8 cellular contexts compared by ENCODE assay signal in the genomic region with DNA sequence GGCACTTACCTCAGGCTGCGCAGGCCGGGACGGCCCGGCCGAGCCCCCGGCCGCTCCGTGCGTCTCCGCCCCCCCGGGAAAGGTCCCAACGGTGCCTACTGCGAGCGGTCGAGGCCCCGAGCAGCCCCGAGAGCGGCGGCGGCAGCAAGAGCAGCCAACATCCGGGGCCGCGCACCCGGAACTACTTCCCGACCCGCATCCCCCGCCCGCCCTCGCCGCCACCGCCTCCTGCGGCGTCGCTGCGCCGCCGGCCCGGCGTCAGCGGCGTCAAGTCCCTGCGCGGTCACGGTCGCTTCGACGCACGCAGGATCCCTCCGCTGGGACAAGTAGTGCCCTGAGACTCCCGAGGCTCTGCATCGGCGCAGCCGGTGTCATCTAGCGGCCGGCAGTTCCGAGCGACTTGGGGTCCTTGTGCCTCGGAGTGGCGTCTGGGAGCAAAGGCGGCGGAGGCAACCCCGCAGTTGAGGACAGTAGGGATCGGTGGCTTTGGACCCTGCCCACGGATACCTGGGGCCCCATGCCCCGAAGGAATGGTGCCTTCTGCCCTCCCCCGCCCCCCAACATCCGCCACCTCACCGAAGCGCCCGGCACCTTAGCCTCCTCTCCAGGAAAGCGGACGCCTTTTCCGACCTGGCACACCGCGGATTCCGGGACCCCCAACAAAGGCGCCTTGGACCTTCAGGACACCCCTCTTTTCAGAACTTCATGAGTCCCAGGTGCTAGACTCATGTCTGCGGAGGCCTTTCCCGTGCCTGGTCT. TPM values are rescaled to one million over a fixed set of nuclear protein-coding genes. Genes with fewer than 3 reads are reported as not detected.
DNase-seq lines count a peak whose midpoint lies in the region; ATAC-seq and TF ChIP-seq lines count a peak whose summit lies in the region.

Gene FOXJ3 (minus strand): TSS at position 186 of the 759 bp plus-strand sequence. CDS start 24,142 bp downstream, outside the sequence.

- no peaks in the 10 kb centered on the region for H3K27me3 Mint-ChIP-seq in activated T-cell treated with anti-CD3 and anti-CD28 coated beads, Interleukin-2, amount 50 U/mL, for 24 hours

- H3K9me2 ChIP-seq in PC-3 (replicated peaks; ENCODE audit: low read length): no peaks in the 10 kb centered on the region

- H3F3A ChIP-seq in PC-3 (ENCODE audit: low read length, unreplicated experiment): no peaks in the 10 kb centered on the region

- ATAC-seq in GM21529 (IDR thresholded peaks at IDR 0.05; ENCODE audit: unreplicated experiment): peak; percentile 68
- peak; percentile 67 for ATAC-seq in PC-3
- ATAC-seq in esophagus mucosa: peak; percentile 94

- peak within 1 kb of the TSS; percentile 93 for H3K9ac ChIP-seq in PC-3 (ENCODE audit: low read length)
- peak within 1 kb of the TSS; percentile 82 for H3K9ac ChIP-seq in muscle layer of colon (ENCODE audit: low read length)

- peaks cover 51% of the 10 kb centered on the region for H3K4me1 Mint-ChIP-seq in activated T-cell treated with anti-CD3 and anti-CD28 coated beads, Interleukin-2, amount 50 U/mL, for 24 hours (ENCODE audit: low read depth)

- no peak for TF ChIP-seq CTCF in PC-3 (conservative IDR thresholded peaks at IDR 0.05; ENCODE audit: low read depth, low read length)

- H3K4me3 Mint-ChIP-seq in activated T-cell treated with anti-CD3 and anti-CD28 coated beads, Interleukin-2, amount 50 U/mL, for 24 hours: peak within 1 kb of the TSS; percentile 94

- CTCF ChIA-PET in PC-3 (lab: Charles Lee): no interaction called here

- peak; percentile 68 for DNase-seq in DMS 273 treated with DMSO at 0.1 percent for 48 hours (lab: John Stamatoyannopoulos, UW)
- peak; percentile 95 for DNase-seq in PC-3
- DNase-seq in activated T-cell treated with anti-CD3 and anti-CD28 coated beads, Interleukin-2, amount 50 U/mL, for 24 hours: peak; percentile 97
- DNase-seq in stimulated activated CD8-positive, alpha-beta memory T cell treated with anti-CD3 and anti-CD28 coated beads, Interleukin-7, amount 100 ng/mL, for 1 hour (ENCODE audit: low read depth in 2 of 2): peak; percentile 78 to 82

- H3K4me2 ChIP-seq in PC-3 (ENCODE audit: low read length): peak within 1 kb of the TSS; percentile 90

- intact Hi-C loops in PC-3 (cut with micrococcal nuclease): loop anchor here (5.0 to 10.0 kb wide), 3 partner anchors 188 to 490 kb away; partner anchors contain the start of genes C1orf50 and P3H1

- H3K4me3 ChIP-seq in PC-3 (ENCODE audit: low read length) (peak within 1 kb of the TSS; percentile 74), muscle layer of colon (ENCODE audit: low read depth in 1 of 2, low read length in 2 of 2) (peak within 1 kb of the TSS; percentile 89 to 98)

- peaks cover 61% of the 10 kb centered on the region for H3K79me2 ChIP-seq in PC-3 (ENCODE audit: low read length)

- H3K9me3 Mint-ChIP-seq in activated T-cell treated with anti-CD3 and anti-CD28 coated beads, Interleukin-2, amount 50 U/mL, for 24 hours: no peaks in the 10 kb centered on the region

- peaks cover 40% of the 10 kb centered on the region for H4K20me1 ChIP-seq in PC-3 (ENCODE audit: low read length)

- BruUV-seq in PC-3 (replicated peaks; lab: Mats Ljungman, UMichigan): TSS peak; percentile 78

- TF ChIP-seq RAD21 in Ishikawa (IDR thresholded peaks at IDR 0.05; ENCODE audit: low read depth): peak; percentile 18; the same call in 1 of the 2 replicates

- no peaks in the 10 kb centered on the region for H3K27me3 ChIP-seq in PC-3 (ENCODE audit: low read length)
- H3K27me3 ChIP-seq in muscle layer of colon (ENCODE audit: control insufficient read depth in 1 of 2, insufficient read depth in 2 of 2, low read length in 2 of 2): no peaks in the 10 kb centered on the region

- peaks cover 25% of the 10 kb centered on the region for H3K4me1 ChIP-seq in PC-3 (ENCODE audit: insufficient read depth, low read length)
- H3K4me1 ChIP-seq in muscle layer of colon (ENCODE audit: insufficient read depth, low read length): peaks cover 21% of the 10 kb centered on the region

- H3K9me3 ChIP-seq in PC-3 (ENCODE audit: low read length) (no peaks in the 10 kb centered on the region), muscle layer of colon (ENCODE audit: low read length) (no peaks in the 10 kb centered on the region)

- POLR2A ChIA-PET in PC-3 (lab: Charles Lee; ENCODE audit: unreplicated experiment): no interaction called here

- no peaks in the 10 kb centered on the region for H3K36me3 ChIP-seq in PC-3 (ENCODE audit: low read depth, low read length)
- H3K36me3 ChIP-seq in muscle layer of colon (ENCODE audit: insufficient read depth, low read length): no peaks in the 10 kb centered on the region

- TF ChIP-seq EP300 in Ishikawa (IDR thresholded peaks at IDR 0.05; ENCODE audit: borderline replicate concordance): peak; percentile 58; the same call in 1 of the 2 replicates

- H3K27ac ChIP-seq in PC-3 (ENCODE audit: low read length): peak within 1 kb of the TSS; percentile 78
- H3K27ac ChIP-seq in muscle layer of colon (ENCODE audit: low read depth, low read length): peak within 1 kb of the TSS; percentile 85

- H2AFZ ChIP-seq in PC-3 (ENCODE audit: low read length): peak within 1 kb of the TSS; percentile 88

- H3K36me3 Mint-ChIP-seq in activated T-cell treated with anti-CD3 and anti-CD28 coated beads, Interleukin-2, amount 50 U/mL, for 24 hours (ENCODE audit: low read depth): peaks cover 22% of the 10 kb centered on the region

- peak within 1 kb of the TSS; percentile 93 for H3K27ac Mint-ChIP-seq in activated T-cell treated with anti-CD3 and anti-CD28 coated beads, Interleukin-2, amount 50 U/mL, for 24 hours

TF ChIP-seq in Ishikawa, 13 proteins besides CTCF, POLR2A, EP300 and RAD21:
- peak; percentile 36; the same call in 1 of the 2 replicates for TF ChIP-seq NFIC (IDR thresholded peaks at IDR 0.05)
- peak; percentile 65 for TF ChIP-seq USF1 (IDR thresholded peaks at IDR 0.05)
- TF ChIP-seq TCF12 (IDR thresholded peaks at IDR 0.05; ENCODE audit: low read depth): peak; percentile 84
- peak; percentile 100 for TF ChIP-seq TAF1 (IDR thresholded peaks at IDR 0.05; ENCODE audit: low read depth)
- TF ChIP-seq YY1 (IDR thresholded peaks at IDR 0.05; ENCODE audit: low read depth): peak; percentile 81
- no peak for TF ChIP-seq FOXM1 (IDR thresholded peaks at IDR 0.05; ENCODE audit: borderline replicate concordance, low read depth)
- TF ChIP-seq CREB1 (IDR thresholded peaks at IDR 0.05; ENCODE audit: low read depth): peak; percentile 70
- TF ChIP-seq TEAD4 (IDR thresholded peaks at IDR 0.05): 0 out of 2 replicates have a peak, but pooled peaks have one; percentile 28
- TF ChIP-seq EGR1 (IDR thresholded peaks at IDR 0.05): peak; percentile 25; the same call in 1 of the 2 replicates
- peak; percentile 91 for TF ChIP-seq MAX (IDR thresholded peaks at IDR 0.05)
- TF ChIP-seq, protein P1, sequence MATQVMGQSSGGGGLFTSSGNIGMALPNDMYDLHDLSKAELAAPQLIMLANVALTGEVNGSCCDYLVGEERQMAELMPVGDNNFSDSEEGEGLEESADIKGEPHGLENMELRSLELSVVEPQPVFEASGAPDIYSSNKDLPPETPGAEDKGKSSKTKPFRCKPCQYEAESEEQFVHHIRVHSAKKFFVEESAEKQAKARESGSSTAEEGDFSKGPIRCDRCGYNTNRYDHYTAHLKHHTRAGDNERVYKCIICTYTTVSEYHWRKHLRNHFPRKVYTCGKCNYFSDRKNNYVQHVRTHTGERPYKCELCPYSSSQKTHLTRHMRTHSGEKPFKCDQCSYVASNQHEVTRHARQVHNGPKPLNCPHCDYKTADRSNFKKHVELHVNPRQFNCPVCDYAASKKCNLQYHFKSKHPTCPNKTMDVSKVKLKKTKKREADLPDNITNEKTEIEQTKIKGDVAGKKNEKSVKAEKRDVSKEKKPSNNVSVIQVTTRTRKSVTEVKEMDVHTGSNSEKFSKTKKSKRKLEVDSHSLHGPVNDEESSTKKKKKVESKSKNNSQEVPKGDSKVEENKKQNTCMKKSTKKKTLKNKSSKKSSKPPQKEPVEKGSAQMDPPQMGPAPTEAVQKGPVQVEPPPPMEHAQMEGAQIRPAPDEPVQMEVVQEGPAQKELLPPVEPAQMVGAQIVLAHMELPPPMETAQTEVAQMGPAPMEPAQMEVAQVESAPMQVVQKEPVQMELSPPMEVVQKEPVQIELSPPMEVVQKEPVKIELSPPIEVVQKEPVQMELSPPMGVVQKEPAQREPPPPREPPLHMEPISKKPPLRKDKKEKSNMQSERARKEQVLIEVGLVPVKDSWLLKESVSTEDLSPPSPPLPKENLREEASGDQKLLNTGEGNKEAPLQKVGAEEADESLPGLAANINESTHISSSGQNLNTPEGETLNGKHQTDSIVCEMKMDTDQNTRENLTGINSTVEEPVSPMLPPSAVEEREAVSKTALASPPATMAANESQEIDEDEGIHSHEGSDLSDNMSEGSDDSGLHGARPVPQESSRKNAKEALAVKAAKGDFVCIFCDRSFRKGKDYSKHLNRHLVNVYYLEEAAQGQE (IDR thresholded peaks at IDR 0.05; ENCODE audit: low read depth): no peak
- peak; percentile 40; the same call in 1 of the 2 replicates for TF ChIP-seq ZBTB7A (IDR thresholded peaks at IDR 0.05; ENCODE audit: low read depth)
- no peak for TF ChIP-seq CEBPB (IDR thresholded peaks at IDR 0.05)
TF ChIP-seq in Ishikawa: peak in this region for 10.

RNA-seq across cellular contexts. Expression of gene FOXJ3, which starts in this region (rescaled TPM):
- total RNA-seq in PC-3 (2014; rRNA removed): 22.7 and 23.4 TPM in 2 replicates
- 20.6 TPM for total RNA-seq in esophagus mucosa

Comparison
In these comparisons a context has a peak if more than half of its experiments do, and no peak if none do; other contexts are left out.
1. Peak in every context shown above with its lines: DNase-seq, ATAC-seq, H3K4me3 ChIP-seq and H3K27ac ChIP-seq.